8 cellular contexts compared by ENCODE assay signal in genomic region chr13:91398413-91399188, GRCh38. TPM values are rescaled to one million over a fixed set of nuclear protein-coding genes. Genes with fewer than 3 reads are reported as not detected.
DNase-seq lines count a peak whose midpoint lies in the region; FAIRE-seq and TF ChIP-seq lines count a peak whose summit lies in the region.

TSS of gene GPC5 (plus strand) at chr13:91398621.

- TF ChIP-seq CTCF in HEK293 (tag by site-specific recombination; IDR thresholded peaks at IDR 0.05) (no peak), MM.1S (IDR thresholded peaks at IDR 0.05; ENCODE audit: low read length) (no peak), astrocyte of the cerebellum (IDR thresholded peaks at IDR 0.05; ENCODE audit: low read depth, low read length, missing control alignments) (no peak)

- CTCF ChIA-PET in HEK293 (lab: Yijun Ruan, JAX): interaction anchor here (1.3 to 1.5 kb wide), 2 partner anchors 8 to 10 kb away, joined by 5 to 6 read pairs; no protein-coding TSS in a partner anchor

- H3K9ac ChIP-seq in MM.1S (ENCODE audit: low read length) (no peak within 1 kb of the TSS; the same call in 1 of the 2 replicates), skeletal muscle satellite cell (ENCODE audit: low read depth, low read length) (no peak within 1 kb of the TSS)

- no peak for TF ChIP-seq POLR2A in GM12892 (IDR thresholded peaks at IDR 0.05; ENCODE audit: low read depth, low read length)

- H3K4me2 ChIP-seq in MM.1S (ENCODE audit: low read depth, low read length) (peak within 1 kb of the TSS; percentile 68), skeletal muscle satellite cell (ENCODE audit: low read length) (peak within 1 kb of the TSS; percentile 93)

- H4K20me1 ChIP-seq in MM.1S (ENCODE audit: insufficient read depth, low read length): no peaks in the 10 kb centered on the region

- in situ Hi-C loops in astrocyte of the cerebellum (cut with HindIII; ENCODE audit: low sequenced_read_pairs): no loop called here

- H3K36me3 ChIP-seq in HEK293 (ENCODE audit: control insufficient read depth in 2 of 2, insufficient read depth in 1 of 2, low read length in 2 of 2): no peaks in the 10 kb centered on the region
- H3K36me3 ChIP-seq in MM.1S (replicated peaks; ENCODE audit: insufficient read depth, low read length): no peaks in the 10 kb centered on the region
- H3K36me3 ChIP-seq in skeletal muscle satellite cell (ENCODE audit: insufficient read depth, low read length): no peaks in the 10 kb centered on the region

- H3K9me3 ChIP-seq in HEK293 (ENCODE audit: control insufficient read depth, insufficient read depth, low read depth, low read length) (no peaks in the 10 kb centered on the region), MM.1S (replicated peaks; ENCODE audit: insufficient read depth, low read length) (no peaks in the 10 kb centered on the region), skeletal muscle satellite cell (replicated peaks; ENCODE audit: low read length) (no peaks in the 10 kb centered on the region)

- DNase-seq in GM12892 (ENCODE audit: insufficient read length): peak; percentile 67
- peak; percentile 66 for DNase-seq in MM.1S
- DNase-seq in T-helper 22 cell (ENCODE audit: low read depth): peak; percentile 61
- DNase-seq in astrocyte of the cerebellum (ENCODE audit: low read depth): no peak
- DNase-seq in RKO (ENCODE audit: low spot score): no peak

- H3K27ac ChIP-seq in HEK293 (ENCODE audit: extremely low read depth, low read depth, low read length) (no peak within 1 kb of the TSS), MM.1S (ENCODE audit: low read length) (no peak within 1 kb of the TSS)

- peak within 1 kb of the TSS; percentile 71 for H3K4me3 ChIP-seq in HEK293 (ENCODE audit: low read depth, low read length)
- H3K4me3 ChIP-seq in MM.1S (ENCODE audit: low read length): peak within 1 kb of the TSS; percentile 64
- peak within 1 kb of the TSS; percentile 58 for H3K4me3 ChIP-seq in astrocyte of the cerebellum (ENCODE audit: low read depth, low read length)
- H3K4me3 ChIP-seq in iPS-11a (ENCODE audit: low read depth, low read length): peak within 1 kb of the TSS; percentile 65
- peak within 1 kb of the TSS; percentile 74 for H3K4me3 ChIP-seq in skeletal muscle satellite cell (ENCODE audit: low read length)

- no peaks in the 10 kb centered on the region for H3K79me2 ChIP-seq in MM.1S (ENCODE audit: low read length)

- peak; percentile 97 for FAIRE-seq in GM12892 (lab: Jason Lieb, UNC)

- POLR2A ChIA-PET in HEK293 (lab: Yijun Ruan, JAX): no interaction called here

- peak within 1 kb of the TSS; percentile 77 for H2AFZ ChIP-seq in MM.1S (ENCODE audit: low read length)

- H3K9me2 ChIP-seq in MM.1S (replicated peaks; ENCODE audit: insufficient read depth, low read length): no peaks in the 10 kb centered on the region

- H3K27me3 ChIP-seq in MM.1S (replicated peaks; ENCODE audit: insufficient read depth, low read length) (no peaks in the 10 kb centered on the region), skeletal muscle satellite cell (ENCODE audit: control insufficient read depth, insufficient read depth, low read length) (peaks cover 72% of the 10 kb centered on the region)

- no peaks in the 10 kb centered on the region; the same call in 1 of the 2 replicates for H3F3A ChIP-seq in MM.1S (ENCODE audit: insufficient read depth, low read length)

- H3K4me1 ChIP-seq in HEK293 (ENCODE audit: control insufficient read depth, insufficient read depth, low read length) (no peaks in the 10 kb centered on the region), MM.1S (ENCODE audit: low read length) (no peaks in the 10 kb centered on the region), skeletal muscle satellite cell (ENCODE audit: control insufficient read depth, insufficient read depth, low read length) (peaks cover 5% of the 10 kb centered on the region)

TF ChIP-seq in HEK293, 187 proteins besides CTCF, POLR2A, EP300 and RAD21 (continues in another document):
- TF ChIP-seq GLIS2 (tag by site-specific recombination; IDR thresholded peaks at IDR 0.05): no peak
- peak; percentile 13; the same call in 1 of the 2 replicates for TF ChIP-seq SP2 (tag by site-specific recombination; IDR thresholded peaks at IDR 0.05)
- peak; percentile 22; the same call in 1 of the 2 replicates for TF ChIP-seq TRIM28 (IDR thresholded peaks at IDR 0.05; ENCODE audit: borderline replicate concordance, low read length)
- 0 out of 2 replicates have a peak, but pooled peaks have one; percentile 14 for TF ChIP-seq ZBTB11 (tag by site-specific recombination; conservative IDR thresholded peaks at IDR 0.05; ENCODE audit: low read depth)
- TF ChIP-seq ZNF24 (tag by site-specific recombination; IDR thresholded peaks at IDR 0.05): no peak
- TF ChIP-seq ZNF114 (tag by site-specific recombination; IDR thresholded peaks at IDR 0.05): no peak
- no peak for TF ChIP-seq ZSCAN18 (tag by site-specific recombination; IDR thresholded peaks at IDR 0.05)
- TF ChIP-seq SETDB1 (IDR thresholded peaks at IDR 0.05; ENCODE audit: insufficient read length, low read length): no peak
- TF ChIP-seq SP7 (tag by site-specific recombination; IDR thresholded peaks at IDR 0.05): no peak
- no peak for TF ChIP-seq HOXC10 (CRISPR knock-in tag; IDR thresholded peaks at IDR 0.05)
- no peak for TF ChIP-seq ZNF398 (tag by site-specific recombination; IDR thresholded peaks at IDR 0.05)
- TF ChIP-seq ZNF660 (tag by site-specific recombination; IDR thresholded peaks at IDR 0.05): no peak
- no peak for TF ChIP-seq ZNF707 (tag by site-specific recombination; IDR thresholded peaks at IDR 0.05)
- no peak for TF ChIP-seq ZBTB8A (tag by site-specific recombination; IDR thresholded peaks at IDR 0.05)
- no peak for TF ChIP-seq ZNF626 (tag by site-specific recombination; IDR thresholded peaks at IDR 0.05)
- peak; percentile 66 for TF ChIP-seq ZIC2 (tag by site-specific recombination; IDR thresholded peaks at IDR 0.05)
- no peak for TF ChIP-seq ZNF701 (tag by site-specific recombination; IDR thresholded peaks at IDR 0.05)

RNA-seq across cellular contexts. Expression of gene GPC5, which starts in this region (rescaled TPM):
- polyA plus RNA-seq in GM12892 (2012; ENCODE audit: missing spikeins): 2.7 TPM
- 0.22 TPM in 1 of 2 replicates, not detected in the other for total RNA-seq in skeletal muscle satellite cell (2012; rRNA removed)

Comparison
In these comparisons a context has a peak if more than half of its experiments do, and no peak if none do; other contexts are left out.
1. DNase-seq: peak in GM12892 (single experiment), MM.1S (single experiment) and T-helper 22 cell (single experiment); none in astrocyte of the cerebellum (single experiment) and RKO (single experiment).
2. Peak in every context shown above with its lines, with median percentiles within 50 percentile points of each other: H3K4me3 ChIP-seq.